In the genomic region with DNA sequence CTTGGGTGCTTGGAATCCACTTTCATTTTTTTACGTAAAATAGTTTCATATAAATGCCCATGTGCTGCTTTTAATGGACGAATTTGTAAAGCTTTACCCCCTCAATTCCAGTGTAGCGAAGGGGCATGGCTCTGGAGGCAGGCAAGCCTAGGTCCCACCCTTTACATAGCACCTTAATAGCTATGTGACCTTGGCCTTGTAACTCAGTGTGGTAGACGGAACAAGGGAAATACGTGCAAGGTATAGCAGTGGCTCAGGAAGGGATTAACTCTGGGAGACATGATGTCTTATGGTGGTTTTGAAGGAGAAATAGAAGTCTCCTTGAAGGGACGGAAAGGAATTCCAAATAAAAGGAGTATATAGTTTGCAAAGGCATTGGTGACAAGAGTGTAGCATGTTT, we compare ENCODE assay signal across 8 cellular contexts. TPM values are rescaled to one million over a fixed set of nuclear protein-coding genes. Genes with fewer than 3 reads are reported as not detected.
A peak's percentile ranks its signal among the peaks of the same experiment; 100 is the strongest.
DNase-seq lines count a peak whose midpoint lies in the region; ATAC-seq, FAIRE-seq and TF ChIP-seq lines count a peak whose summit lies in the region.

No MANE protein-coding gene starts in this region.

- WGBS in A549 (ENCODE audit: missing lambda C conversion rate): 75% methylated on average over 6 of the region's 6 CpGs

- POLR2A ChIA-PET in A549 (lab: Yijun Ruan, JAX): no interaction called here

- H3K9ac ChIP-seq in HUES48 (ENCODE audit: low read depth, low read length) (no peak overlapping the region), muscle layer of colon (ENCODE audit: low read length) (peak overlapping the region; percentile 5)

- no peak for TF ChIP-seq EP300 in A549 (IDR thresholded peaks at IDR 0.05)

- TF ChIP-seq CTCF in A549 (IDR thresholded peaks at IDR 0.05) (no peak), breast epithelium (IDR thresholded peaks at IDR 0.05) (no peak)

- no peak for TF ChIP-seq RAD21 in A549 (conservative IDR thresholded peaks at IDR 0.05 in 1 of 2, IDR thresholded peaks at IDR 0.05 in 1 of 2)

- no peaks in the 10 kb centered on the region for H3K27me3 ChIP-seq in HUES48 (ENCODE audit: control insufficient read depth, insufficient read depth, low read length)
- H3K27me3 ChIP-seq in breast epithelium: no peaks in the 10 kb centered on the region
- H3K27me3 ChIP-seq in muscle layer of colon (ENCODE audit: control insufficient read depth in 1 of 2, insufficient read depth in 2 of 2, low read length in 2 of 2): no peaks in the 10 kb centered on the region

- CTCF ChIA-PET in A549 (lab: Yijun Ruan, JAX): interaction anchor here (1.5 kb wide), 1 partner anchor 14 kb away, joined by 5 read pairs; no protein-coding TSS in a partner anchor

- intact Hi-C loops in breast epithelium (cut with DNase I; ENCODE audit: low total_unique reads): no loop called here

- H3K36me3 ChIP-seq in HUES48 (ENCODE audit: control insufficient read depth, insufficient read depth, low read length) (peaks cover 49% of the 10 kb centered on the region), breast epithelium (no peaks in the 10 kb centered on the region), muscle layer of colon (ENCODE audit: insufficient read depth, low read length) (peaks cover 24% of the 10 kb centered on the region)

- H3K4me2 ChIP-seq in A549: peak overlapping the region; percentile 98

- H3K9me3 ChIP-seq in A549 (no peaks in the 10 kb centered on the region), HUES48 (ENCODE audit: control insufficient read depth, insufficient read depth, low read length) (no peaks in the 10 kb centered on the region), breast epithelium (no peaks in the 10 kb centered on the region), muscle layer of colon (ENCODE audit: low read length) (no peaks in the 10 kb centered on the region)

- H3K4me3 ChIP-seq in A549 (peak overlapping the region; percentile 85), HUES48 (ENCODE audit: low read depth, low read length) (peak overlapping the region; percentile 94), breast epithelium (peak overlapping the region; percentile 76 to 97 (median 96)), muscle layer of colon (ENCODE audit: low read depth in 1 of 2, low read length in 2 of 2) (peak overlapping the region in 1 of 2 donors; percentile 91)

- peaks cover 29% of the 10 kb centered on the region for H3K4me1 ChIP-seq in A549
- H3K4me1 ChIP-seq in HUES48 (ENCODE audit: control insufficient read depth, insufficient read depth, low read length): peaks cover 17% of the 10 kb centered on the region; the same call in 1 of the 2 replicates
- H3K4me1 ChIP-seq in breast epithelium: peaks cover 0 to 12% of the 10 kb centered on the region in 2 donors
- peaks cover 40% of the 10 kb centered on the region for H3K4me1 ChIP-seq in muscle layer of colon (ENCODE audit: insufficient read depth, low read length)

- FAIRE-seq in A549 (lab: Jason Lieb, UNC): no peak
- no peak for FAIRE-seq in GM19239 (lab: Jason Lieb, UNC)

- ATAC-seq in A549 (no peak), HG03571 (IDR thresholded peaks at IDR 0.05; ENCODE audit: unreplicated experiment) (no peak)

- H3K27ac ChIP-seq in A549: peak overlapping the region; percentile 91 to 99
- H3K27ac ChIP-seq in HUES48 (ENCODE audit: low read depth, low read length): no peak overlapping the region
- no peak overlapping the region for H3K27ac ChIP-seq in breast epithelium
- no peak overlapping the region for H3K27ac ChIP-seq in muscle layer of colon (ENCODE audit: low read depth, low read length)

- TF ChIP-seq POLR2A in A549 (IDR thresholded peaks at IDR 0.05; ENCODE audit: low read length): no peak
- no peak for TF ChIP-seq POLR2A in breast epithelium (IDR thresholded peaks at IDR 0.05)

- DNase-seq in A549 (ENCODE audit: low read depth in 1 of 2, low spot score in 1 of 2): no peak
- no peak for DNase-seq in breast epithelium (ENCODE audit: low spot score in 2 of 2)
- no peak for DNase-seq in GM19239 (ENCODE audit: insufficient read length, low spot score)
- no peak for DNase-seq in SIG-M5 (lab: John Stamatoyannopoulos, UW)
- no peak for DNase-seq in 8988T

TF ChIP-seq in A549, 52 proteins besides CTCF, POLR2A, EP300 and RAD21:
- TF ChIP-seq TFCP2L1 (CRISPR knock-in tag; IDR thresholded peaks at IDR 0.05): no peak
- TF ChIP-seq ZC3H11A (IDR thresholded peaks at IDR 0.05): no peak
- no peak for TF ChIP-seq FOSB (CRISPR knock-in tag; IDR thresholded peaks at IDR 0.05)
- TF ChIP-seq ZSCAN20 (CRISPR knock-in tag; IDR thresholded peaks at IDR 0.05): no peak
- no peak for TF ChIP-seq PBX3 (IDR thresholded peaks at IDR 0.05)

RNA-seq across cellular contexts. Expression of gene SEC61A1, which starts 1.4 kb away (rescaled TPM):
- polyA plus RNA-seq in A549 (2011; rRNA removed) (172 and 180 TPM in 2 replicates), A549 (2017; fragmentation: RNase III; extraction: RNeasy Plus Mini Kit Qiagen cat#74134 plus additional on column Dnase treatment) (93.5 to 96.4 TPM (median 96.2 TPM) in 3 replicates)
- 56.5 and 74.7 TPM in 2 replicates for polyA plus RNA-seq in A549 (2012; cell fraction: cytosol; rRNA removed)
- polyA plus RNA-seq in A549 (2012; cell fraction: nucleus; rRNA removed): 124 and 128 TPM in 2 replicates
- 224 and 251 TPM in 2 replicates for polyA minus RNA-seq in A549 (2011; rRNA and poly(A)+ RNA removed)
- total RNA-seq in breast epithelium: 100 to 1,000 TPM; 105 to 166 (median 142) TPM

Comparison
In these comparisons a context has a peak if more than half of its experiments do, and no peak if none do; other contexts are left out.
1. H3K27ac ChIP-seq: peak in A549 (2 of 2); none in HUES48 (single experiment), breast epithelium (0 of 2) and muscle layer of colon (single experiment).